ENCODE assay signal across 1 cellular context in genomic region chr2:120601566-120601965, GRCh38.
TF ChIP-seq lines count a peak whose summit lies in the region.

No MANE protein-coding gene starts in this region.

TF ChIP-seq in HepG2, 621 proteins besides CTCF, POLR2A, EP300 and RAD21 (continued from another document):
- TF ChIP-seq PRDM15 (CRISPR knock-in tag; IDR thresholded peaks at IDR 0.05) (no peak), XBP1 (CRISPR knock-in tag; IDR thresholded peaks at IDR 0.05) (no peak), ZNF746 (CRISPR knock-in tag; IDR thresholded peaks at IDR 0.05) (no peak), TCF7L2 (IDR thresholded peaks at IDR 0.05; ENCODE audit: low read depth, low read length) (no peak), SOX5 (CRISPR knock-in tag; IDR thresholded peaks at IDR 0.05; ENCODE audit: borderline replicate concordance) (no peak), HMGXB3 (CRISPR knock-in tag; IDR thresholded peaks at IDR 0.05; ENCODE audit: borderline replicate concordance) (no peak), ZNF644 (CRISPR knock-in tag; IDR thresholded peaks at IDR 0.05; ENCODE audit: low read depth) (no peak), FOXM1 (CRISPR knock-in tag; IDR thresholded peaks at IDR 0.05) (no peak), ZNF180 (CRISPR knock-in tag; IDR thresholded peaks at IDR 0.05; ENCODE audit: borderline replicate concordance, low read depth) (no peak), NFATC3 (CRISPR knock-in tag; IDR thresholded peaks at IDR 0.05) (no peak), FUBP1 (CRISPR knock-in tag; IDR thresholded peaks at IDR 0.05; ENCODE audit: borderline replicate concordance) (no peak), CREB1 (IDR thresholded peaks at IDR 0.05) (no peak), CREB1 (CRISPR knock-in tag; IDR thresholded peaks at IDR 0.05) (no peak), MLX (CRISPR knock-in tag; IDR thresholded peaks at IDR 0.05) (no peak)
- TF ChIP-seq, protein P1, sequence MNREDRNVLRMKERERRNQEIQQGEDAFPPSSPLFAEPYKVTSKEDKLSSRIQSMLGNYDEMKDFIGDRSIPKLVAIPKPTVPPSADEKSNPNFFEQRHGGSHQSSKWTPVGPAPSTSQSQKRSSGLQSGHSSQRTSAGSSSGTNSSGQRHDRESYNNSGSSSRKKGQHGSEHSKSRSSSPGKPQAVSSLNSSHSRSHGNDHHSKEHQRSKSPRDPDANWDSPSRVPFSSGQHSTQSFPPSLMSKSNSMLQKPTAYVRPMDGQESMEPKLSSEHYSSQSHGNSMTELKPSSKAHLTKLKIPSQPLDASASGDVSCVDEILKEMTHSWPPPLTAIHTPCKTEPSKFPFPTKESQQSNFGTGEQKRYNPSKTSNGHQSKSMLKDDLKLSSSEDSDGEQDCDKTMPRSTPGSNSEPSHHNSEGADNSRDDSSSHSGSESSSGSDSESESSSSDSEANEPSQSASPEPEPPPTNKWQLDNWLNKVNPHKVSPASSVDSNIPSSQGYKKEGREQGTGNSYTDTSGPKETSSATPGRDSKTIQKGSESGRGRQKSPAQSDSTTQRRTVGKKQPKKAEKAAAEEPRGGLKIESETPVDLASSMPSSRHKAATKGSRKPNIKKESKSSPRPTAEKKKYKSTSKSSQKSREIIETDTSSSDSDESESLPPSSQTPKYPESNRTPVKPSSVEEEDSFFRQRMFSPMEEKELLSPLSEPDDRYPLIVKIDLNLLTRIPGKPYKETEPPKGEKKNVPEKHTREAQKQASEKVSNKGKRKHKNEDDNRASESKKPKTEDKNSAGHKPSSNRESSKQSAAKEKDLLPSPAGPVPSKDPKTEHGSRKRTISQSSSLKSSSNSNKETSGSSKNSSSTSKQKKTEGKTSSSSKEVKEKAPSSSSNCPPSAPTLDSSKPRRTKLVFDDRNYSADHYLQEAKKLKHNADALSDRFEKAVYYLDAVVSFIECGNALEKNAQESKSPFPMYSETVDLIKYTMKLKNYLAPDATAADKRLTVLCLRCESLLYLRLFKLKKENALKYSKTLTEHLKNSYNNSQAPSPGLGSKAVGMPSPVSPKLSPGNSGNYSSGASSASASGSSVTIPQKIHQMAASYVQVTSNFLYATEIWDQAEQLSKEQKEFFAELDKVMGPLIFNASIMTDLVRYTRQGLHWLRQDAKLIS (CRISPR knock-in tag; IDR thresholded peaks at IDR 0.05): no peak
- TF ChIP-seq, protein P2, sequence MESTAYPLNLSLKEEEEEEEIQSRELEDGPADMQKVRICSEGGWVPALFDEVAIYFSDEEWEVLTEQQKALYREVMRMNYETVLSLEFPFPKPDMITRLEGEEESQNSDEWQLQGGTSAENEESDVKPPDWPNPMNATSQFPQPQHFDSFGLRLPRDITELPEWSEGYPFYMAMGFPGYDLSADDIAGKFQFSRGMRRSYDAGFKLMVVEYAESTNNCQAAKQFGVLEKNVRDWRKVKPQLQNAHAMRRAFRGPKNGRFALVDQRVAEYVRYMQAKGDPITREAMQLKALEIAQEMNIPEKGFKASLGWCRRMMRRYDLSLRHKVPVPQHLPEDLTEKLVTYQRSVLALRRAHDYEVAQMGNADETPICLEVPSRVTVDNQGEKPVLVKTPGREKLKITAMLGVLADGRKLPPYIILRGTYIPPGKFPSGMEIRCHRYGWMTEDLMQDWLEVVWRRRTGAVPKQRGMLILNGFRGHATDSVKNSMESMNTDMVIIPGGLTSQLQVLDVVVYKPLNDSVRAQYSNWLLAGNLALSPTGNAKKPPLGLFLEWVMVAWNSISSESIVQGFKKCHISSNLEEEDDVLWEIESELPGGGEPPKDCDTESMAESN (CRISPR knock-in tag; conservative IDR thresholded peaks at IDR 0.05): no peak
